8 cellular contexts compared by ENCODE assay signal in the genomic region with DNA sequence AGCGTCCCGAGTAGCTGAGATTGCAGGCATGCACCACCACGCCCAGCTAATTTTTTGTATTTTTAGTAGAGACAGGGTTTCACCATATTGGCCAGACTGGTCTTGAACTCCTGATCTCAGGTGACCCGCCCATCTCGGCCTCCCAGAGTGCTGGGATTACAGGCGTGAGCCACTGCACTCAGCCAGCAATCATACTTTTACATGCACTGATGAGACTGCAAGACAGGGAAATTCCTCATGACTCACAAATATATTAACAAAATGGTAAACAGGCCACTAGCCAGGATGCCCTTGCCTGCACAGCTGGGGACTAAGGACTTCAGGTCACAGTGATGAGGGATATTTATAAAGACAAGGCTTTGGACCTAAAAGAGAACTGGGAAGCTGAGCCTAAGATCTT. TPM values are rescaled to one million over a fixed set of nuclear protein-coding genes. Genes with fewer than 3 reads are reported as not detected.
DNase-seq lines count a peak whose midpoint lies in the region; ATAC-seq and TF ChIP-seq lines count a peak whose summit lies in the region.
"Not testable (repeated sequence)": the region's sequence is repeated elsewhere in the genome, so short reads cannot be mapped to it uniquely, and the experiment has no call there.

No MANE protein-coding gene starts in this region.

- peak overlapping the region in 2 of 4 donors; percentile 68 to 84 for H3K4me3 Mint-ChIP-seq in IgD-negative memory B cell
- H3K4me3 Mint-ChIP-seq in activated CD4-positive, alpha-beta T cell treated with anti-CD3 and anti-CD28 coated beads for 36 hours = peak overlapping the region; percentile 57
- H3K4me3 Mint-ChIP-seq in activated naive CD8-positive, alpha-beta T cell treated with anti-CD3 and anti-CD28 coated beads, Interleukin-2, amount 50 U/mL, for 24 hours = peak overlapping the region; percentile 32

- H3K36me3 Mint-ChIP-seq in IgD-negative memory B cell = not testable (repeated sequence)
- peaks cover 22% of the 10 kb centered on the region for H3K36me3 Mint-ChIP-seq in activated CD4-positive, alpha-beta T cell treated with anti-CD3 and anti-CD28 coated beads for 36 hours (ENCODE audit: low read depth)
- peaks cover 18% of the 10 kb centered on the region for H3K36me3 Mint-ChIP-seq in activated naive CD8-positive, alpha-beta T cell treated with anti-CD3 and anti-CD28 coated beads, Interleukin-2, amount 50 U/mL, for 24 hours (ENCODE audit: low read depth)

- H3K4me3 ChIP-seq in fibroblast of mammary gland (ENCODE audit: control insufficient read depth, low read depth, low read length) = not testable (repeated sequence)

- H3K9me3 Mint-ChIP-seq in IgD-negative memory B cell; activated CD4-positive, alpha-beta T cell treated with anti-CD3 and anti-CD28 coated beads for 36 hours (ENCODE audit: low read depth); activated naive CD8-positive, alpha-beta T cell treated with anti-CD3 and anti-CD28 coated beads, Interleukin-2, amount 50 U/mL, for 24 hours: not testable (repeated sequence)

- intact Hi-C loops in activated CD4-positive, alpha-beta T cell treated with anti-CD3 and anti-CD28 coated beads for 36 hours (cut with DNase I, micrococcal nuclease) = loop anchor here (5.0 to 10.0 kb wide), 5 partner anchors 159 to 732 kb away; no protein-coding TSS in a partner anchor

- CTCF ChIA-PET in activated CD4-positive, alpha-beta T cell treated with anti-CD3 and anti-CD28 coated beads for 36 hours (lab: Charles Lee) = interaction anchor here (1.3 to 2.8 kb wide), 5 partner anchors 9 to 65 kb away, joined by 3 to 32 read pairs (median 9); no protein-coding TSS in a partner anchor

- TF ChIP-seq CTCF in fibroblast of mammary gland (conservative IDR thresholded peaks at IDR 0.05; ENCODE audit: control insufficient read depth, insufficient read depth, low read depth, low read length) = not testable (repeated sequence)

- DNase-seq in AG20443 (ENCODE audit: low spot score) (peak; percentile 25), HCEC 1CT (peak; percentile 80), fibroblast of mammary gland (ENCODE audit: low read depth) (peak; percentile 63), non-pigmented ciliary epithelial cell (ENCODE audit: low read depth) (peak; percentile 24)
- DNase-seq in activated CD4-positive, alpha-beta T cell treated with anti-CD3 and anti-CD28 coated beads for 36 hours = peak; percentile 52
- not testable (repeated sequence) for DNase-seq in activated naive CD8-positive, alpha-beta T cell treated with anti-CD3 and anti-CD28 coated beads, Interleukin-2, amount 50 U/mL, for 24 hours

- POLR2A ChIA-PET in activated CD4-positive, alpha-beta T cell treated with anti-CD3 and anti-CD28 coated beads for 36 hours (lab: Charles Lee) = interaction anchor here (0.6 to 2.1 kb wide), 4 partner anchors 11 to 357 kb away, joined by 3 to 14 read pairs (median 4); no protein-coding TSS in a partner anchor

- H3K27ac Mint-ChIP-seq in IgD-negative memory B cell = peak overlapping the region; percentile 26 to 97 (median 78)
- peak overlapping the region; percentile 92 for H3K27ac Mint-ChIP-seq in activated CD4-positive, alpha-beta T cell treated with anti-CD3 and anti-CD28 coated beads for 36 hours
- peak overlapping the region; percentile 92 for H3K27ac Mint-ChIP-seq in activated naive CD8-positive, alpha-beta T cell treated with anti-CD3 and anti-CD28 coated beads, Interleukin-2, amount 50 U/mL, for 24 hours

- H3K4me1 Mint-ChIP-seq in IgD-negative memory B cell = peaks cover 31 to 35% (median 33%) of the 10 kb centered on the region in 3 donors
- H3K4me1 Mint-ChIP-seq in activated CD4-positive, alpha-beta T cell treated with anti-CD3 and anti-CD28 coated beads for 36 hours = peaks cover 89% of the 10 kb centered on the region
- peaks cover 83% of the 10 kb centered on the region for H3K4me1 Mint-ChIP-seq in activated naive CD8-positive, alpha-beta T cell treated with anti-CD3 and anti-CD28 coated beads, Interleukin-2, amount 50 U/mL, for 24 hours

- peak; percentile 30 for ATAC-seq in GM18867 (IDR thresholded peaks at IDR 0.05; ENCODE audit: unreplicated experiment)
- peak; percentile 47 for ATAC-seq in activated CD4-positive, alpha-beta T cell treated with anti-CD3 and anti-CD28 coated beads for 36 hours
- peak; percentile 62 for ATAC-seq in activated naive CD8-positive, alpha-beta T cell treated with anti-CD3 and anti-CD28 coated beads, Interleukin-2, amount 50 U/mL, for 24 hours

- H3K27me3 Mint-ChIP-seq in IgD-negative memory B cell; activated CD4-positive, alpha-beta T cell treated with anti-CD3 and anti-CD28 coated beads for 36 hours; activated naive CD8-positive, alpha-beta T cell treated with anti-CD3 and anti-CD28 coated beads, Interleukin-2, amount 50 U/mL, for 24 hours: not testable (repeated sequence)

RNA-seq across cellular contexts. Expression of gene ZC3H12D, which starts 11.8 kb away (rescaled TPM):
- 8.2 TPM for polyA plus RNA-seq in IgD-negative memory B cell
- 10 to 100 TPM; 72.2 to 89.9 TPM for total RNA-seq in activated CD4-positive, alpha-beta T cell treated with anti-CD3 and anti-CD28 coated beads for 36 hours

RNA-seq across cellular contexts. Expression of gene PPIL4, which starts 49.2 kb away (rescaled TPM):
- polyA plus RNA-seq in IgD-negative memory B cell = 11.1 TPM
- total RNA-seq in activated CD4-positive, alpha-beta T cell treated with anti-CD3 and anti-CD28 coated beads for 36 hours = 10 to 100 TPM; 22.6 to 26.8 TPM
